ENCODE assay signal across 8 cellular contexts in genomic region chr17:40485851-40486512, GRCh38. TPM values are rescaled to one million over a fixed set of nuclear protein-coding genes. Genes with fewer than 3 reads are reported as not detected.
DNase-seq lines count a peak whose midpoint lies in the region; TF ChIP-seq lines count a peak whose summit lies in the region.

No MANE protein-coding gene starts in this region.

- TF ChIP-seq POLR2A in esophagus squamous epithelium (IDR thresholded peaks at IDR 0.05), result peak in 2 of 4 donors; percentile 21 to 25

- H3F3A ChIP-seq in smooth muscle cell (ENCODE audit: low read depth), result peaks cover 10% of the 10 kb centered on the region

- intact Hi-C loops in esophagus squamous epithelium (cut with DNase I), result no loop called here

- H3K9me3 ChIP-seq in esophagus squamous epithelium, result no peaks in the 10 kb centered on the region
- no peaks in the 10 kb centered on the region for H3K9me3 ChIP-seq in smooth muscle cell (replicated peaks; ENCODE audit: low read depth)

- peak overlapping the region; percentile 77 for H3K9ac ChIP-seq in smooth muscle cell (ENCODE audit: low read depth)

- no peaks in the 10 kb centered on the region for H3K27me3 ChIP-seq in esophagus squamous epithelium
- no peaks in the 10 kb centered on the region for H3K27me3 ChIP-seq in smooth muscle cell (ENCODE audit: low read depth)

- DNase-seq in DMS53 (lab: John Stamatoyannopoulos, UW), result peak; percentile 22
- no peak for DNase-seq in DMS53 treated with DMSO at 0.1 percent for 48 hours (lab: John Stamatoyannopoulos, UW; ENCODE audit: unreplicated experiment)
- DNase-seq in T1000 (lab: John Stamatoyannopoulos, UW), result peak; percentile 80
- no peak for DNase-seq in esophagus squamous epithelium (lab: John Stamatoyannopoulos, UW)
- peak; percentile 12 for DNase-seq in smooth muscle cell (lab: John Stamatoyannopoulos, UW; ENCODE audit: unreplicated experiment)
- DNase-seq in NCI-H1105 treated with DMSO at 0.1 percent for 48 hours (lab: John Stamatoyannopoulos, UW), result no peak
- DNase-seq in NCI-H1048 (lab: John Stamatoyannopoulos, UW), result no peak
- DNase-seq in cortex of kidney (lab: John Stamatoyannopoulos, UW), result no peak

- H3K4me3 ChIP-seq in esophagus squamous epithelium (no peak overlapping the region), smooth muscle cell (no peak overlapping the region)

- H3K36me3 ChIP-seq in esophagus squamous epithelium (peaks cover 0 to 73% (median 6%) of the 10 kb centered on the region in 3 donors), smooth muscle cell (ENCODE audit: low read depth) (no peaks in the 10 kb centered on the region)

- H3K27ac ChIP-seq in esophagus squamous epithelium (peak overlapping the region; percentile 69 to 92 (median 90)), smooth muscle cell (ENCODE audit: low read depth) (peak overlapping the region; percentile 89)

- WGBS in esophagus squamous epithelium, 2 donors, result 29 to 45% methylated on average over 11 to 15 of the region's 17 CpGs
- WGBS in smooth muscle cell (ENCODE audit: low lambda C conversion rate), result 9% methylated on average over 17 of the region's 17 CpGs

- no peak overlapping the region for H2AFZ ChIP-seq in smooth muscle cell (ENCODE audit: low read depth)

- H3K4me1 ChIP-seq in esophagus squamous epithelium (peaks cover 23 to 100% (median 67%) of the 10 kb centered on the region in 3 donors), smooth muscle cell (ENCODE audit: low read depth) (peaks cover 13% of the 10 kb centered on the region)

- no peaks in the 10 kb centered on the region for H4K20me1 ChIP-seq in smooth muscle cell (ENCODE audit: low read depth)

- H3K79me2 ChIP-seq in smooth muscle cell (ENCODE audit: low read depth), result no peaks in the 10 kb centered on the region

- H3K4me2 ChIP-seq in smooth muscle cell, result peak overlapping the region; percentile 74

- no peak for TF ChIP-seq CTCF in esophagus squamous epithelium (IDR thresholded peaks at IDR 0.05)
- TF ChIP-seq CTCF in smooth muscle cell (IDR thresholded peaks at IDR 0.05; ENCODE audit: borderline replicate concordance, insufficient read depth, poor library complexity, severe bottlenecking), result no peak

RNA-seq across cellular contexts. Expression of gene TNS4, which starts 15.4 kb away (rescaled TPM):
- total RNA-seq in esophagus squamous epithelium, result 100 to 1,000 TPM in 1 of 4 donors, 10 to 100 TPM in 3; 34.6 to 104 (median 71.1) TPM
- 0.63 and 1.2 TPM in 2 replicates for total RNA-seq in smooth muscle cell
- 0.13 and 3.3 TPM in 2 replicates for polyA plus RNA-seq in smooth muscle cell

RNA-seq across cellular contexts. Expression of gene IGFBP4, which starts 42.7 kb away (rescaled TPM):
- 100 to 1,000 TPM in 1 of 4 donors, 10 to 100 TPM in 3; 27.1 to 154 (median 73.0) TPM for total RNA-seq in esophagus squamous epithelium
- total RNA-seq in smooth muscle cell, result 63.8 and 91.0 TPM in 2 replicates
- polyA plus RNA-seq in smooth muscle cell, result 305 and 413 TPM in 2 replicates

Comparison
In these comparisons a context has a peak if more than half of its experiments do, and no peak if none do; other contexts are left out.
1. DNase-seq: peak in DMS53 (single experiment), T1000 (single experiment) and smooth muscle cell (single experiment); none in DMS53 treated with DMSO at 0.1 percent for 48 hours (single experiment), esophagus squamous epithelium (single experiment), NCI-H1105 treated with DMSO at 0.1 percent for 48 hours (single experiment), NCI-H1048 (single experiment) and cortex of kidney (single experiment).
2. RNA of gene TNS4, which starts 15.4 kb away (total RNA-seq): 34.6 to 104 TPM in esophagus squamous epithelium; 0.63 to 1.2 TPM in smooth muscle cell; every median in the first group is over 10 times any median in the second.